Comparison of ENCODE assay signal across 31 cellular contexts in genomic region chr10:118052816-118053215, GRCh38.
"Had no signal": no experiment of that assay in that cellular context is flagged by ENCODE, and none has a peak within 500 bp of the region (broad histone marks: within the 10 kb centered on the region; RNA-seq: fewer than 3 reads in every experiment).

No MANE protein-coding gene starts in this region.

- H3K4me3 ChIP-seq: ascending aorta, cardiac muscle cell had no signal

- H3K36me3 ChIP-seq: ascending aorta, cardiac muscle cell, WERI-Rb-1 had no signal

- DNase-seq: activated CD4-positive, alpha-beta memory T cell treated with anti-CD3 and anti-CD28 coated beads, Interleukin-2, amount 10 ng/mL, durations not matched to agents 7 days and 5 days; activated CD4-positive, alpha-beta T cell treated with anti-CD3 and anti-CD28 coated beads for 1 hour; activated CD4-positive, alpha-beta T cell treated with anti-CD3 and anti-CD28 coated beads for 36 hours; activated CD4-positive, alpha-beta T cell treated with anti-CD3 and anti-CD28 coated beads for 48 hours; activated CD4-positive, alpha-beta T cell treated with anti-CD3 and anti-CD28 coated beads, Interleukin-2, amount 10 ng/mL, durations not matched to agents 7 days and 5 days; activated CD4-positive, alpha-beta T cell treated with anti-CD3 and anti-CD28 coated beads, Interleukin-2, amount 50 U/mL, for 48 hours; activated CD4-positive, CD25-positive, alpha-beta regulatory T cell; activated CD8-positive, alpha-beta memory T cell treated with anti-CD3 and anti-CD28 coated beads for 24 hours; activated CD8-positive, alpha-beta memory T cell treated with anti-CD3 and anti-CD28 coated beads, Interleukin-2, amount 10 ng/mL, durations not matched to agents 7 days and 5 days; activated CD8-positive, alpha-beta memory T cell treated with anti-CD3 and anti-CD28 coated beads, Interleukin-2, amount 50 U/mL, for 48 hours; activated CD8-positive, alpha-beta T cell treated with anti-CD3 and anti-CD28 coated beads, Interleukin-2, amount 10 ng/mL, durations not matched to agents 7 days and 5 days; activated effector memory CD4-positive, alpha-beta T cell treated with Interleukin-2 at 50 U/mL for 16 hours; activated gamma-delta T cell; activated naive CD4-positive, alpha-beta T cell treated with anti-CD3 and anti-CD28 coated beads, Interleukin-2, amount 10 ng/mL, durations not matched to agents 7 days and 5 days; activated naive CD4-positive, alpha-beta T cell treated with Interleukin-2 at 50 U/mL for 16 hours; activated naive CD8-positive, alpha-beta T cell treated with anti-CD3 and anti-CD28 coated beads, Interleukin-2, amount 10 ng/mL, durations not matched to agents 7 days and 5 days; activated naive CD8-positive, alpha-beta T cell treated with anti-CD3 and anti-CD28 coated beads, Interleukin-2, amount 50 U/mL, for 24 hours; activated T-cell treated with anti-CD3 and anti-CD28 coated beads, Interleukin-2, amount 50 U/mL, for 24 hours; activated T-cell treated with anti-CD3 and anti-CD28 coated beads, Interleukin-2, amount 50 U/mL, for 48 hours; amygdala; anterior cingulate cortex; caudate nucleus; cerebellar nuclear complex; T-helper 2 cell; T-helper 9 cell; WERI-Rb-1 had no signal

- H3K9me3 ChIP-seq: ascending aorta had no signal

- H3K27me3 ChIP-seq: ascending aorta, cardiac muscle cell had no signal

- FAIRE-seq: bronchial epithelial cell, TTC549 had no signal

- H3K4me1 ChIP-seq: ascending aorta had no signal

- ATAC-seq: activated CD4-positive, alpha-beta T cell treated with anti-CD3 and anti-CD28 coated beads for 36 hours; activated CD4-positive, CD25-positive, alpha-beta regulatory T cell treated with anti-CD3 and anti-CD28 coated beads, Interleukin-2, amount 50 U/mL, for 24 hours; activated CD8-positive, alpha-beta memory T cell treated with anti-CD3 and anti-CD28 coated beads, Interleukin-2, amount 10 ng/mL, durations not matched to agents 7 days and 5 days; activated CD8-positive, alpha-beta T cell treated with anti-CD3 and anti-CD28 coated beads, Interleukin-2, amount 10 ng/mL, durations not matched to agents 7 days and 5 days; activated naive CD8-positive, alpha-beta T cell treated with anti-CD3 and anti-CD28 coated beads, Interleukin-2, amount 50 U/mL, for 24 hours had no signal

- H3K27ac ChIP-seq: ascending aorta, cardiac muscle cell, WERI-Rb-1 had no signal
